Comparison of ENCODE assay signal across 25 cellular contexts in the genomic region with DNA sequence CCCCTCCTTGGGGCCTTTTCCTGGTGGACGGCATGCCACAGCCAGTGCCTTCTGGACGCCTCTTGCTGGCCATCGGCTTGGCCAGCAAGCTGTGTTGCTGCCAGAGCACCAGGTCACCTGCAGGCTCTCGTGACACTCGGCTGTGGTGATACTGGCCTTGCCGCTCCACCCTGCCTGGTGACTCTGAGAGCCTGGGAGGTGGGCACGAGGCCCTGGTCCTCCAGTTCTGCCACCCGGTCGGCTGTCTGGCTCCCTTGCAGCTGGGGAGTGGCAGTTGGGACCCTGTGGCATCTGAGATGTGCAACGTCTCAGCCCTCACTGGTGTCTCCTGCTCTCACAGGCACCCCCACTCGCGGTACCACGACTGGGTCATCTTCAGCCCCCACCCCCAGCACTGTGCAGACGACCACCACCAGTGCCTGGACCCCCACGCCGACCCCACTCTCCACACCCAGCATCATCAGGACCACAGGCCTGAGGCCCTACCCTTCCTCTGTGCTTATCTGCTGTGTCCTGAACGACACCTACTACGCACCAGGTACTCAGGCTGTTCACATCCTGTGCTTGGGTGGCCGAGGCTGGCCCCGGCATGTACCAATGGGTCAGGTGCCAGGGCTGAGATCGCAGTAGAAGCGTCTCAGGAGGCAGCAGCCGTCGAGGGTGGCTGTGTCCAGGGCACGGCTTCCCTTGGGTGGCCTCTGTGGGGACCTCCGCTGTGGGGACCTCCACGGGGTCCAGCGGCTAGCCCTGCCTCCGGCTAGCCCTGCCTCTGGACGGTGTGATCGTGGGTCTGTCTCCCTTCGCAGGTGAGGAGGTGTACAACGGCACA. TPM values are rescaled to one million over a fixed set of nuclear protein-coding genes. Genes with fewer than 3 reads are reported as not detected.
DNase-seq lines count a peak whose midpoint lies in the region; ATAC-seq, FAIRE-seq and TF ChIP-seq lines count a peak whose summit lies in the region.
"Had no signal": no experiment of that assay in that cellular context is flagged by ENCODE, and none has a peak within 500 bp of the region (broad histone marks: within the 10 kb centered on the region; RNA-seq: fewer than 3 reads in every experiment).

No MANE protein-coding gene starts in this region.

- H3K9me3 Mint-ChIP-seq in neural progenitor cell: peaks cover 13% of the 10 kb centered on the region
- H3K9me3 Mint-ChIP-seq: IgD-negative memory B cell had no signal

- H3K4me1 ChIP-seq in heart right ventricle (no peaks in the 10 kb centered on the region), K562 (replicated peaks in 1 of 2; ENCODE audit: control insufficient read depth in 2 of 2, insufficient read depth in 2 of 2, low read length in 2 of 2) (peaks cover 0 to 20% of the 10 kb centered on the region in 2 experiments; a peak in 2 of 5 replicates), lower lobe of right lung (no peaks in the 10 kb centered on the region), aorta (ENCODE audit: control insufficient read depth in 1 of 2, insufficient read depth in 2 of 2, low read length in 2 of 2) (no peaks in the 10 kb centered on the region), neural progenitor cell (no peaks in the 10 kb centered on the region)

- CTCF ChIA-PET in K562 (lab: Yijun Ruan, JAX; ENCODE audit: low intra/inter-chr PET ratio): no interaction called here

- DNase-seq in Right ventricle myocardium superior (peak; percentile 29), heart right ventricle (no peak), K562 (ENCODE audit: extremely low read depth in 1 of 4, low spot score in 3 of 4) (no peak), lower lobe of right lung (peak; percentile 33), aorta (peak; percentile 34 to 55), cerebellar cortex (ENCODE audit: low spot score) (no peak), neural progenitor cell (ENCODE audit: low spot score) (no peak)
- DNase-seq: 8988T; ACHN; CD4-positive, CD25-positive, alpha-beta regulatory T cell; DMS153; DND-41; NCI-H1048; NCI-H1417; NCI-H1694; NCI-H2029 treated with DMSO at 0.1 percent for 48 hours; NCI-H446 treated with DMSO at 0.1 percent for 48 hours; NCI-H526 treated with DMSO at 0.1 percent for 48 hours; RPMI8226; SIG-M5 had no signal

- no peaks in the 10 kb centered on the region for H3K36me3 ChIP-seq in heart right ventricle
- no peaks in the 10 kb centered on the region for H3K36me3 ChIP-seq in K562 (ENCODE audit: control insufficient read depth, insufficient read depth, low read length)
- no peaks in the 10 kb centered on the region for H3K36me3 ChIP-seq in lower lobe of right lung
- no peaks in the 10 kb centered on the region for H3K36me3 ChIP-seq in aorta (ENCODE audit: control insufficient read depth in 1 of 2, insufficient read depth in 2 of 2, low read length in 1 of 2)
- no peaks in the 10 kb centered on the region for H3K36me3 ChIP-seq in neural progenitor cell

- ATAC-seq in Right ventricle myocardium superior (ENCODE audit: poor library complexity): no peak
- no peak for ATAC-seq in heart right ventricle
- no peak for ATAC-seq in K562
- ATAC-seq in lower lobe of right lung: no peak
- ATAC-seq in aorta (ENCODE audit: low FRiP score): no peak

- H3K27ac ChIP-seq in heart right ventricle (no peak overlapping the region), K562 (ENCODE audit: extremely low read depth, low read depth, low read length) (no peak overlapping the region), lower lobe of right lung (no peak overlapping the region), aorta (ENCODE audit: low read depth in 1 of 2, low read length in 2 of 2) (no peak overlapping the region), neural progenitor cell (no peak overlapping the region)
- H3K27ac ChIP-seq: HL-60 had no signal

- no peak for TF ChIP-seq POLR2A in K562 (conservative IDR thresholded peaks at IDR 0.05)

- H3K36me3 Mint-ChIP-seq in neural progenitor cell: no peaks in the 10 kb centered on the region
- H3K36me3 Mint-ChIP-seq: CD4-positive, CD25-positive, alpha-beta regulatory T cell; IgD-negative memory B cell had no signal

- no peaks in the 10 kb centered on the region for H3K27me3 ChIP-seq in heart right ventricle
- peaks cover 0 to 35% of the 10 kb centered on the region in 2 experiments; a peak in 2 of 5 replicates for H3K27me3 ChIP-seq in K562 (ENCODE audit: control insufficient read depth in 2 of 2, insufficient read depth in 2 of 2, low read length in 2 of 2)
- H3K27me3 ChIP-seq in lower lobe of right lung (ENCODE audit: low read depth): no peaks in the 10 kb centered on the region
- H3K27me3 ChIP-seq in aorta (ENCODE audit: control insufficient read depth in 1 of 2, insufficient read depth in 2 of 2, low read length in 1 of 2): no peaks in the 10 kb centered on the region
- no peaks in the 10 kb centered on the region for H3K27me3 ChIP-seq in neural progenitor cell

- H4K20me1 ChIP-seq in K562 (replicated peaks; ENCODE audit: control insufficient read depth, insufficient read depth, low read length): no peaks in the 10 kb centered on the region
- H4K20me1 ChIP-seq in neural progenitor cell (ENCODE audit: low read depth): no peaks in the 10 kb centered on the region

- in situ Hi-C loops in K562 (cut with MboI): no loop called here

- H3K4me2 ChIP-seq in K562 (ENCODE audit: insufficient read depth, low read length) (no peak overlapping the region), neural progenitor cell (no peak overlapping the region)

- no peaks in the 10 kb centered on the region for H3F3A ChIP-seq in neural progenitor cell (ENCODE audit: low read depth)

- intact Hi-C loops in Right ventricle myocardium superior (cut with DNase I): no loop called here
- intact Hi-C loops in heart right ventricle (cut with DNase I): no loop called here
- intact Hi-C loops in K562 (cut with micrococcal nuclease): no loop called here
- intact Hi-C loops in lower lobe of right lung (cut with DNase I): no loop called here
- intact Hi-C loops in aorta (cut with DNase I): loop anchor here in 1 of 2 donors (10.0 kb wide), 1 partner anchor 74 kb away; no protein-coding TSS in a partner anchor

- H3K27me3 Mint-ChIP-seq in neural progenitor cell (ENCODE audit: insufficient read depth, low read depth): peaks cover 6% of the 10 kb centered on the region
- H3K27me3 Mint-ChIP-seq: CD4-positive, CD25-positive, alpha-beta regulatory T cell; IgD-negative memory B cell had no signal

- H3K9me3 ChIP-seq in heart right ventricle (no peaks in the 10 kb centered on the region), K562 (replicated peaks; ENCODE audit: control insufficient read depth, insufficient read depth, low read depth, low read length) (no peaks in the 10 kb centered on the region), lower lobe of right lung (no peaks in the 10 kb centered on the region), aorta (ENCODE audit: control insufficient read depth, low read length) (no peaks in the 10 kb centered on the region), neural progenitor cell (ENCODE audit: low read depth) (no peaks in the 10 kb centered on the region)

- no TSS peak for BruUV-seq in K562 (replicated peaks; lab: Mats Ljungman, UMichigan)

- no peak for TF ChIP-seq CTCF in heart right ventricle (IDR thresholded peaks at IDR 0.05)
- no peak for TF ChIP-seq CTCF in K562 (IDR thresholded peaks at IDR 0.05 in 2 of 3, conservative IDR thresholded peaks at IDR 0.05 in 1 of 3; ENCODE audit: insufficient read depth in 2 of 3, low read depth in 1 of 3, low read length in 3 of 3)
- TF ChIP-seq CTCF in lower lobe of right lung (IDR thresholded peaks at IDR 0.05): no peak
- no peak for TF ChIP-seq CTCF in neural progenitor cell (IDR thresholded peaks at IDR 0.05)

- POLR2A ChIA-PET in K562 (lab: Yijun Ruan, JAX): no interaction called here

- no peak for TF ChIP-seq EP300 in K562 (IDR thresholded peaks at IDR 0.05; ENCODE audit: low read length)

- no peak overlapping the region for H3K27ac Mint-ChIP-seq in neural progenitor cell
- H3K27ac Mint-ChIP-seq: CD4-positive, CD25-positive, alpha-beta regulatory T cell; IgD-negative memory B cell had no signal

- no peak overlapping the region for H2AFZ ChIP-seq in K562 (ENCODE audit: low read depth, low read length)
- H2AFZ ChIP-seq in neural progenitor cell (replicated peaks): no peak overlapping the region

- H3K4me1 Mint-ChIP-seq in neural progenitor cell: no peaks in the 10 kb centered on the region
- H3K4me1 Mint-ChIP-seq: CD4-positive, CD25-positive, alpha-beta regulatory T cell had no signal

- H3K4me3 ChIP-seq in heart right ventricle: no peak overlapping the region
- H3K4me3 ChIP-seq in K562: no peak overlapping the region
- no peak overlapping the region for H3K4me3 ChIP-seq in lower lobe of right lung
- H3K4me3 ChIP-seq in aorta (ENCODE audit: low read length in 2 of 2): no peak overlapping the region
- no peak overlapping the region for H3K4me3 ChIP-seq in neural progenitor cell

- WGBS in heart right ventricle, 2 donors: 89 to 91% methylated on average over 33 of the region's 33 CpGs
- 8% methylated on average over 32 of the region's 33 CpGs for WGBS in K562 (ENCODE audit: insufficient coverage, low coverage, missing lambda C conversion rate)
- 90 to 92% methylated on average over 33 of the region's 33 CpGs for whole genome bisulfite sequencing in aorta, 2 donors

- no peak overlapping the region for H3K9ac ChIP-seq in K562 (ENCODE audit: insufficient read depth in 1 of 2, low read depth in 2 of 2, low read length in 2 of 2)
- no peak overlapping the region for H3K9ac ChIP-seq in neural progenitor cell

- H3K4me3 Mint-ChIP-seq in neural progenitor cell: no peak overlapping the region
- H3K4me3 Mint-ChIP-seq: CD4-positive, CD25-positive, alpha-beta regulatory T cell; IgD-negative memory B cell had no signal

- FAIRE-seq in K562 (lab: Jason Lieb, UNC): no peak
- FAIRE-seq: GM12892, H54 had no signal

- H3K9me1 ChIP-seq in K562 (ENCODE audit: control insufficient read depth, insufficient read depth, low read length): no peaks in the 10 kb centered on the region

- no peaks in the 10 kb centered on the region for H3K79me2 ChIP-seq in K562 (ENCODE audit: control insufficient read depth, insufficient read depth, low read length)
- H3K79me2 ChIP-seq in neural progenitor cell (ENCODE audit: low read depth): no peaks in the 10 kb centered on the region

- no peak for TF ChIP-seq RAD21 in K562 (CRISPR knock-in tag; conservative IDR thresholded peaks at IDR 0.05 in 1 of 2, IDR thresholded peaks at IDR 0.05 in 1 of 2)

RNA-seq across cellular contexts. Expression of a gene that starts 26.0 kb away (rescaled TPM):
- total RNA-seq in Right ventricle myocardium superior (not detected), heart right ventricle (under 1 TPM in 1 of 10 donors, not detected in 9; 0.03 TPM), K562 (2014; rRNA removed) (not detected in 2 replicates), K562 (2014; rRNA removed; fragmentation: Illumina TruSeq; extraction: Trizol) (not detected in 2 replicates), K562 (2015; rRNA removed; fragmentation: Illumina TruSeq; extraction: Trizol) (not detected in 2 replicates), K562 (2021) (0.18 and 0.38 TPM in 2 replicates), lower lobe of right lung (not detected), aorta (under 1 TPM; 0.06 to 0.10 TPM), neural progenitor cell (ENCODE audit: low replicate concordance) (not detected in 2 replicates)
- polyA plus RNA-seq in heart right ventricle (not detected), K562 (2011; rRNA removed) (not detected in 2 replicates), K562 (2014; fragmentation: Illumina TruSeq; extraction: Trizol) (under 0.01 TPM in 1 of 2 replicates, not detected in the other), K562 (2014; fragmentation: Nextera tagmentation; extraction: Ambion mirVana) (not detected), K562 (2014; rRNA removed) (not detected in 2 replicates), aorta (10 to 100 TPM in 1 of 2 donors, under 1 TPM in 1; 0.08 to 11.8 TPM)
- total RNA-seq in K562 (2011; cell fraction: chromatin; rRNA removed; ENCODE audit: low replicate concordance): 0.05 and 0.49 TPM in 2 replicates
- total RNA-seq in K562 (2011; cell fraction: nucleolus; rRNA removed): under 0.01 TPM in 1 of 2 replicates, not detected in the other
- total RNA-seq in K562 (2011; cell fraction: nucleoplasm; rRNA removed): 0.08 and 0.59 TPM in 2 replicates
- polyA plus RNA-seq in K562 (2011; cell fraction: cytosol; rRNA removed): not detected in 2 replicates
- polyA plus RNA-seq in K562 (2011; cell fraction: nucleus; rRNA removed): not detected in 2 replicates
- 0.04 TPM in 1 of 2 replicates, not detected in the other for polyA plus RNA-seq in K562 (2012)
- polyA minus RNA-seq in K562 (2011; rRNA and poly(A)+ RNA removed): not detected in 2 replicates
- polyA minus RNA-seq in K562 (2011; cell fraction: cytosol; rRNA and poly(A)+ RNA removed): not detected in 2 replicates
- not detected in 2 replicates for polyA minus RNA-seq in K562 (2011; cell fraction: nucleus; rRNA and poly(A)+ RNA removed)
- total RNA-seq: CD4-positive, CD25-positive, alpha-beta regulatory T cell had no signal
- polyA plus RNA-seq: BJ; CD4-positive, CD25-positive, alpha-beta regulatory T cell; IgD-negative memory B cell had no signal

RNA-seq across cellular contexts. Expression of a gene that starts 57.1 kb away (rescaled TPM):
- total RNA-seq in Right ventricle myocardium superior (not detected), heart right ventricle (not detected), K562 (2014; rRNA removed) (not detected in 2 replicates), K562 (2014; rRNA removed; fragmentation: Illumina TruSeq; extraction: Trizol) (not detected in 2 replicates), K562 (2015; rRNA removed; fragmentation: Illumina TruSeq; extraction: Trizol) (not detected in 2 replicates), K562 (2021) (under 0.01 TPM in 1 of 2 replicates, not detected in the other), lower lobe of right lung (0.35 TPM), aorta (not detected), neural progenitor cell (ENCODE audit: low replicate concordance) (not detected in 2 replicates)
- polyA plus RNA-seq in heart right ventricle (not detected), K562 (2011; rRNA removed) (not detected in 2 replicates), K562 (2014; fragmentation: Illumina TruSeq; extraction: Trizol) (not detected in 2 replicates), K562 (2014; fragmentation: Nextera tagmentation; extraction: Ambion mirVana) (not detected), K562 (2014; rRNA removed) (not detected in 2 replicates), aorta (under 1 TPM in 1 of 2 donors, not detected in 1; 0.05 TPM)
- not detected in 2 replicates for total RNA-seq in K562 (2011; cell fraction: chromatin; rRNA removed; ENCODE audit: low replicate concordance)
- not detected in 2 replicates for total RNA-seq in K562 (2011; cell fraction: nucleolus; rRNA removed)
- total RNA-seq in K562 (2011; cell fraction: nucleoplasm; rRNA removed): not detected in 2 replicates
- polyA plus RNA-seq in K562 (2011; cell fraction: cytosol; rRNA removed): under 0.01 TPM in 1 of 2 replicates, not detected in the other
- polyA plus RNA-seq in K562 (2011; cell fraction: nucleus; rRNA removed): not detected in 2 replicates
- under 0.01 TPM in 2 replicates for polyA plus RNA-seq in K562 (2012)
- not detected in 2 replicates for polyA minus RNA-seq in K562 (2011; rRNA and poly(A)+ RNA removed)
- polyA minus RNA-seq in K562 (2011; cell fraction: cytosol; rRNA and poly(A)+ RNA removed): not detected in 2 replicates
- polyA minus RNA-seq in K562 (2011; cell fraction: nucleus; rRNA and poly(A)+ RNA removed): not detected in 2 replicates
- total RNA-seq: CD4-positive, CD25-positive, alpha-beta regulatory T cell had no signal
- polyA plus RNA-seq: BJ; CD4-positive, CD25-positive, alpha-beta regulatory T cell; IgD-negative memory B cell had no signal

Comparison
In these comparisons a context has a peak if more than half of its experiments do, and no peak if none do; other contexts are left out.
1. DNase-seq: peak in Right ventricle myocardium superior (single experiment), lower lobe of right lung (single experiment) and aorta (2 of 2); none in heart right ventricle (0 of 2), K562 (0 of 4), cerebellar cortex (single experiment) and neural progenitor cell (single experiment).